In the genomic region with DNA sequence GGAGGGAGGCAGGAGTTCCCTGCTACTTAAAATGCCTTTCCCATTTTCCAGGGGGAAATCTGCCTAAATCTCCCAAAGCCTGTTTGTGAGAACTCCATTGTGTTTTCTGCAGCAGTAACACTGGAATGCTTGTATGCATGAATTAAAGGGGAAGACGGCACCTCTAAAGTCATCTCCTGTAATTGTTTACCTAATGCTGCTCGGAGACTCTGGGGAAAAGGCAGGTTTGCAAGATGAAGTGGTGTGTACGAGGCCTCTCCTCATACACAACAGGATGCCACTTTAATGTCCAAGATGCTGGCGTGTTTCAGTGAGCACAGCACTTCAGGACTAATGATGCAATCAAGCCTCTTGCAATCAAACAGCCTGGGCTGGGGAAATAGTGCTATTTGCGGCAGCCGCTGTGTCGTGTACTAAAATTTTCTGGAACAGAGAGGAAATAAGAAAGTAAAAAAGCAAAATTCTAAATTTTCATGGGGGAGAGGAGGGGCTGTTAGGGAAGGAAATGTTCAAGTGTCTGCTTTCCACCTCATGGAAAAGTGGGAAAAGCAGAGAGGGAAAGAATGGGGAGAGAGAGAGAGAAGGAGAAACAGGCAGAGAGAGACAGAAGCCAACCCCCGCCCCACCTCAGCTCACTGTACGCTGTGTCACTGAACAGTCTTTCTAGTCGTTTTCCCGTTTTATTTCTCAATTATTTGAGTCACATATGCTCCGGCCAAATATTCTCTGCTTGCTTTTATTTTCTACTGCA, we compare ENCODE assay signal across 1 cellular context.
TF ChIP-seq lines count a peak whose summit lies in the region.

No MANE protein-coding gene starts in this region.

TF ChIP-seq in SK-N-SH treated with all-trans-retinoic acid at 6 μM for 48 hours, 23 proteins besides CTCF, POLR2A, EP300 and RAD21 (continued from another document):
- TF ChIP-seq PATZ1 (CRISPR knock-in tag; IDR thresholded peaks at IDR 0.05; ENCODE audit: borderline replicate concordance) (no peak), ZFP3 (CRISPR knock-in tag; IDR thresholded peaks at IDR 0.05) (no peak), CSRNP3 (CRISPR knock-in tag; IDR thresholded peaks at IDR 0.05) (no peak)
